ENCODE assay signal across 10 cellular contexts in genomic region chr9:37943329-37944265, GRCh38. TPM values are rescaled to one million over a fixed set of nuclear protein-coding genes. Genes with fewer than 3 reads are reported as not detected.
DNase-seq lines count a peak whose midpoint lies in the region; ATAC-seq and TF ChIP-seq lines count a peak whose summit lies in the region.
"Had no signal": no experiment of that assay in that cellular context is flagged by ENCODE, and none has a peak within 500 bp of the region (broad histone marks: within the 10 kb centered on the region; RNA-seq: fewer than 3 reads in every experiment).

No MANE protein-coding gene starts in this region.

- DNase-seq in AG20443 (ENCODE audit: low spot score) (peak; percentile 86), RWPE1 (ENCODE audit: low spot score) (peak; percentile 54), fibroblast of the aortic adventitia (ENCODE audit: low read depth) (peak; percentile 98), omental fat pad (ENCODE audit: low spot score) (no peak), ecto neural progenitor cell (ENCODE audit: low spot score) (no peak)
- no peak for DNase-seq in stimulated activated CD4-positive, alpha-beta T cell treated with anti-CD3 and anti-CD28 coated beads, Interleukin-12 subunit alpha, Interleukin-12 subunit beta, amount 100 ng/mL, for 4 hours
- DNase-seq: NCI-H2029 treated with DMSO at 0.1 percent for 48 hours had no signal

- peak overlapping the region; percentile 93 for H3K27ac ChIP-seq in RWPE1

- H3K4me3 ChIP-seq in fibroblast of the aortic adventitia (ENCODE audit: low read depth, low read length): no peak overlapping the region
- H3K4me3 ChIP-seq: skin epidermis had no signal

- CTCF ChIA-PET in RWPE1 (lab: Yijun Ruan, JAX): no interaction called here

- POLR2A ChIA-PET in RWPE1 (lab: Yijun Ruan, JAX; ENCODE audit: low non-redundant PET): no interaction called here

- ATAC-seq in omental fat pad (ENCODE audit: low FRiP score) (peak; percentile 45), HG02973 (IDR thresholded peaks at IDR 0.05; ENCODE audit: unreplicated experiment) (no peak), HG02970 (IDR thresholded peaks at IDR 0.05; ENCODE audit: low FRiP score, unreplicated experiment) (no peak)

- TF ChIP-seq CTCF in RWPE1 (conservative IDR thresholded peaks at IDR 0.05; ENCODE audit: low read depth) (no peak), fibroblast of the aortic adventitia (IDR thresholded peaks at IDR 0.05; ENCODE audit: insufficient read depth, low read length) (no peak), omental fat pad (IDR thresholded peaks at IDR 0.05) (no peak)

RNA-seq across cellular contexts. Expression of gene SLC25A51, which starts 39.7 kb away (rescaled TPM):
- 15.4 and 82.8 TPM in 2 replicates for total RNA-seq in fibroblast of the aortic adventitia (ENCODE audit: low replicate concordance)
- total RNA-seq in omental fat pad: 10 to 100 TPM; 34.5 to 59.1 (median 52.0) TPM

Comparison
In these comparisons a context has a peak if more than half of its experiments do, and no peak if none do; other contexts are left out.
1. DNase-seq: peak in AG20443 (single experiment), RWPE1 (single experiment) and fibroblast of the aortic adventitia (single experiment); none in omental fat pad (single experiment), stimulated activated CD4-positive, alpha-beta T cell treated with anti-CD3 and anti-CD28 coated beads, Interleukin-12 subunit alpha, Interleukin-12 subunit beta, amount 100 ng/mL, for 4 hours (single experiment) and ecto neural progenitor cell (single experiment).